ENCODE assay signal across 1 cellular context in the genomic region with DNA sequence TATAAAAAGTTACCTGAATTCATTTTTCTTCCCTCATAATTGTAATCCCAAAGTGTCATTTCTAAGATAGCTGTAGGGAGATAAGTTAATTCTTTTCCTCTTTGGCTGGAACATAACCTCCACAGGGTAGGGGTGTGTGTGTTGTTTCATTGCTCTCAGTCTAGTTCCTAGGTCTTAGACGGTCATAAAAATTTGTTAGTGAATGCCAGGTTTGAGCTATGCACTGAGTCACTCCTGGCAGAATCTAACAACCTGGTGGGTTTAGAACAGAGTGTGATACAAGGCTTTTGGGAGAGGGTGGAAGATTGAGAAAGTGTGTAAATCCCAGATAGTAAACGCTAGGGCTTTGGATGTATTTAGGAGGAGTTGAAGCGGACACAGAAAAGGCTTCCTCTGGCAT.
TF ChIP-seq lines count a peak whose summit lies in the region.

No MANE protein-coding gene starts in this region.

TF ChIP-seq in H1, 55 proteins besides CTCF, POLR2A, EP300 and RAD21:
- no peak for TF ChIP-seq SP4 (IDR thresholded peaks at IDR 0.05; ENCODE audit: low read length)
